21 cellular contexts compared by ENCODE assay signal in genomic region chr20:16490696-16491095, GRCh38.
"Had no signal": no experiment of that assay in that cellular context is flagged by ENCODE, and none has a peak within 500 bp of the region (broad histone marks: within the 10 kb centered on the region; RNA-seq: fewer than 3 reads in every experiment).

No MANE protein-coding gene starts in this region.

- ATAC-seq: activated CD8-positive, alpha-beta memory T cell treated with anti-CD3 and anti-CD28 coated beads, Interleukin-2, amount 10 ng/mL, durations not matched to agents 7 days and 5 days; left lobe of liver; natural killer cell had no signal

- DNase-seq: activated CD4-positive, alpha-beta T cell treated with anti-CD3 and anti-CD28 coated beads, Interleukin-2, amount 50 U/mL, for 48 hours; activated CD4-positive, CD25-positive, alpha-beta regulatory T cell treated with anti-CD3 and anti-CD28 coated beads, Interleukin-2, amount 50 U/mL, for 72 hours; activated CD8-positive, alpha-beta memory T cell treated with anti-CD3 and anti-CD28 coated beads, Interleukin-2, amount 10 ng/mL, durations not matched to agents 7 days and 5 days; activated T-cell treated with anti-CD3 and anti-CD28 coated beads, Interleukin-2, amount 50 U/mL, for 1 hour; effector memory CD4-positive, alpha-beta T cell; natural killer cell; right lobe of liver; T-helper 1 cell; T1000; trophoblast cell had no signal

- H3K36me3 ChIP-seq: prostate gland had no signal

- H3K27me3 Mint-ChIP-seq: activated CD8-positive, alpha-beta memory T cell treated with anti-CD3 and anti-CD28 coated beads, Interleukin-2, amount 10 ng/mL, durations not matched to agents 7 days and 5 days; activated naive CD4-positive, alpha-beta T cell treated with anti-CD3 and anti-CD28 coated beads, Interleukin-2, amount 50 U/mL, for 24 hours; brain; central memory CD8-positive, alpha-beta T cell; memory B cell; stimulated activated naive CD8-positive, alpha-beta T cell treated with anti-CD3 and anti-CD28 coated beads, Interleukin-15, Interleukin-2, amounts not matched to agents 100 ng/mL and 50 ng/mL, for 24 hours had no signal

- H3K9me3 Mint-ChIP-seq: activated naive CD4-positive, alpha-beta T cell treated with anti-CD3 and anti-CD28 coated beads, Interleukin-2, amount 50 U/mL, for 24 hours; activated T-helper 2 cell treated with anti-CD3 and anti-CD28 coated beads, Interferon-gamma antibody, Interleukin-2, Interleukin-4, amounts not matched to agents 10 μg/mL and 5 μg/mL and 100 μg/mL, durations not matched to agents 14 hours and 24 hours and 36 hours; central memory CD8-positive, alpha-beta T cell; memory B cell; natural killer cell; stimulated activated naive CD8-positive, alpha-beta T cell treated with anti-CD3 and anti-CD28 coated beads, Interleukin-15, Interleukin-2, amounts not matched to agents 100 ng/mL and 50 ng/mL, for 24 hours had no signal

- H3K4me1 ChIP-seq: gastroesophageal sphincter, prostate gland, suprapubic skin had no signal

- H3K27me3 ChIP-seq: gastroesophageal sphincter, right lobe of liver, suprapubic skin had no signal

- H3K27ac ChIP-seq: epithelial cell of prostate, gastroesophageal sphincter, prostate gland, right lobe of liver, suprapubic skin had no signal

- H3K9me3 ChIP-seq: gastroesophageal sphincter, prostate gland, right lobe of liver, suprapubic skin had no signal

- H3K4me3 ChIP-seq: gastroesophageal sphincter, prostate gland, right lobe of liver, suprapubic skin had no signal

- H3K27ac Mint-ChIP-seq: activated CD8-positive, alpha-beta memory T cell treated with anti-CD3 and anti-CD28 coated beads, Interleukin-2, amount 10 ng/mL, durations not matched to agents 7 days and 5 days; activated naive CD4-positive, alpha-beta T cell treated with anti-CD3 and anti-CD28 coated beads, Interleukin-2, amount 50 U/mL, for 24 hours; activated T-helper 2 cell treated with anti-CD3 and anti-CD28 coated beads, Interferon-gamma antibody, Interleukin-2, Interleukin-4, amounts not matched to agents 10 μg/mL and 5 μg/mL and 100 μg/mL, durations not matched to agents 14 hours and 24 hours and 36 hours; memory B cell; natural killer cell; stimulated activated naive CD8-positive, alpha-beta T cell treated with anti-CD3 and anti-CD28 coated beads, Interleukin-15, Interleukin-2, amounts not matched to agents 100 ng/mL and 50 ng/mL, for 24 hours had no signal

- H3K4me1 Mint-ChIP-seq: activated CD8-positive, alpha-beta memory T cell treated with anti-CD3 and anti-CD28 coated beads, Interleukin-2, amount 10 ng/mL, durations not matched to agents 7 days and 5 days; activated naive CD4-positive, alpha-beta T cell treated with anti-CD3 and anti-CD28 coated beads, Interleukin-2, amount 50 U/mL, for 24 hours; central memory CD8-positive, alpha-beta T cell had no signal

- H3K36me3 Mint-ChIP-seq: activated CD8-positive, alpha-beta memory T cell treated with anti-CD3 and anti-CD28 coated beads, Interleukin-2, amount 10 ng/mL, durations not matched to agents 7 days and 5 days; natural killer cell had no signal

- H3K4me3 Mint-ChIP-seq: activated CD8-positive, alpha-beta memory T cell treated with anti-CD3 and anti-CD28 coated beads, Interleukin-2, amount 10 ng/mL, durations not matched to agents 7 days and 5 days; activated naive CD4-positive, alpha-beta T cell treated with anti-CD3 and anti-CD28 coated beads, Interleukin-2, amount 50 U/mL, for 24 hours; brain; central memory CD8-positive, alpha-beta T cell; memory B cell; natural killer cell; stimulated activated naive CD8-positive, alpha-beta T cell treated with anti-CD3 and anti-CD28 coated beads, Interleukin-15, Interleukin-2, amounts not matched to agents 100 ng/mL and 50 ng/mL, for 24 hours had no signal
